Comparison of ENCODE assay signal across 15 cellular contexts in the genomic region with DNA sequence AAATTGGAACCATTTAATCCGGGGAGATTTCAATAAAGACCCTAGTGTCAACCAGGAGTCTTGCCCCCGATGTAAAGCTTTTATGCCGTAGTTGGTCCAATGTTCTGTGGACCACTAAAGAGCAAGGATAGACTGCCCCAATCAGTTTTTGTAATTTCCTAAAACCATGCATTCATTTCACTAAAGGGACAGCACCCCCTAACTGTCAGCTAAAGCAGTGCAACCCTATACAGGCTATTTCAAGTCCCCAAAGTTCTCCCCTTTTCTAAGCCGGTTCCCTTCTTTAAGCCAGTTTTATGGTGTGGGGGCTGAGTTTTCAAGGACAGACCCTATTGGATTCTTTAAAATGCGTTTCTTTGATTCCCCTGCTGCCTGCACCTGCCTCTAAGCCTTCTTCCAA. TPM values are rescaled to one million over a fixed set of nuclear protein-coding genes. Genes with fewer than 3 reads are reported as not detected.
A peak's percentile ranks its signal among the peaks of the same experiment; 100 is the strongest.
DNase-seq lines count a peak whose midpoint lies in the region; ATAC-seq and TF ChIP-seq lines count a peak whose summit lies in the region.
"Had no signal": no experiment of that assay in that cellular context is flagged by ENCODE, and none has a peak within 500 bp of the region (broad histone marks: within the 10 kb centered on the region; RNA-seq: fewer than 3 reads in every experiment).

No MANE protein-coding gene starts in this region.

- ATAC-seq in omental fat pad (ENCODE audit: low FRiP score): no peak
- no peak for ATAC-seq in esophagus mucosa

- no peak overlapping the region for H3K27ac ChIP-seq in PC-9
- H3K27ac ChIP-seq: tibial artery had no signal

- no peaks in the 10 kb centered on the region for H3K4me1 ChIP-seq in PC-9 (replicated peaks; ENCODE audit: insufficient read depth)
- H3K4me1 ChIP-seq: tibial artery had no signal

- intact Hi-C loops in PC-9 (cut with micrococcal nuclease; ENCODE audit: unreplicated experiment): no loop called here

- peaks cover 18% of the 10 kb centered on the region; the same call in 1 of the 2 replicates for H3K27me3 ChIP-seq in PC-9 (ENCODE audit: insufficient read depth, low read depth)

- H3K4me3 ChIP-seq in PC-9: no peak overlapping the region
- H3K4me3 ChIP-seq in fibroblast of villous mesenchyme (ENCODE audit: low read depth, low read length): no peak overlapping the region
- H3K4me3 ChIP-seq: tibial artery had no signal

- TF ChIP-seq CTCF in AG09319 (IDR thresholded peaks at IDR 0.05; ENCODE audit: low read depth, low read length) (peak; percentile 5; the same call in 1 of the 2 replicates), GM12874 (IDR thresholded peaks at IDR 0.05; ENCODE audit: insufficient read depth, low read depth, low read length) (peak; percentile 52; the same call in 1 of the 2 replicates), PC-9 (conservative IDR thresholded peaks at IDR 0.05) (peak; percentile 33; the same call in 1 of the 2 replicates), fibroblast of villous mesenchyme (IDR thresholded peaks at IDR 0.05; ENCODE audit: insufficient read depth, low read depth, low read length) (peak; percentile 50), omental fat pad (IDR thresholded peaks at IDR 0.05) (no peak)

- no peaks in the 10 kb centered on the region for H3K36me3 ChIP-seq in PC-9 (ENCODE audit: low read depth)
- H3K36me3 ChIP-seq: tibial artery had no signal

- H4K20me1 ChIP-seq in PC-9 (ENCODE audit: insufficient read depth): no peaks in the 10 kb centered on the region

- H3K9me2 ChIP-seq in PC-9 (ENCODE audit: insufficient read depth): no peaks in the 10 kb centered on the region

- POLR2A ChIA-PET in PC-9 (lab: Charles Lee; ENCODE audit: unreplicated experiment): no interaction called here

- no peak for DNase-seq in AG09319 (ENCODE audit: extremely low read depth, low read depth)
- no peak for DNase-seq in PC-9
- DNase-seq in fibroblast of villous mesenchyme (ENCODE audit: low read depth): no peak
- no peak for DNase-seq in omental fat pad (ENCODE audit: low spot score)
- no peak for DNase-seq in activated naive CD4-positive, alpha-beta T cell (lab: John Stamatoyannopoulos, UW)
- DNase-seq in activated CD4-positive, alpha-beta T cell treated with anti-CD3 and anti-CD28 coated beads, Interleukin-2, amount 50 U/mL, for 48 hours: no peak
- DNase-seq: activated CD4-positive, alpha-beta T cell treated with anti-CD3 and anti-CD28 coated beads for 4 hours; C1 segment of cervical spinal cord; cortex of kidney; MV-4-11; NCI-H526 treated with DMSO at 0.1 percent for 48 hours; tibial artery had no signal

- CTCF ChIA-PET in PC-9 (lab: Charles Lee): no interaction called here

- H3F3A ChIP-seq in PC-9 (ENCODE audit: insufficient read depth, low read depth): no peaks in the 10 kb centered on the region

- H3K9me3 ChIP-seq in PC-9 (ENCODE audit: insufficient read depth, low read depth): no peaks in the 10 kb centered on the region
- H3K9me3 ChIP-seq: tibial artery had no signal

- no peak overlapping the region for H3K4me2 ChIP-seq in PC-9

- H3K79me2 ChIP-seq in PC-9 (ENCODE audit: low read depth): no peaks in the 10 kb centered on the region

- no peak overlapping the region for H2AFZ ChIP-seq in PC-9

- no TSS peak for BruUV-seq in PC-9 (replicated peaks; lab: Mats Ljungman, UMichigan)

RNA-seq across cellular contexts. Expression of a gene that starts 12.7 kb away (rescaled TPM):
- total RNA-seq in PC-9 (2021) (not detected in 2 replicates), fibroblast of villous mesenchyme (28.7 and 32.8 TPM in 2 replicates), omental fat pad (100 to 1,000 TPM in 1 of 4 donors, 10 to 100 TPM in 3; 29.9 to 182 (median 70.1) TPM), esophagus mucosa (19.9 TPM)
- total RNA-seq: activated naive CD4-positive, alpha-beta T cell treated with anti-CD3 and anti-CD28 coated beads for 36 hours had no signal

RNA-seq across cellular contexts. Expression of a gene that starts 57.1 kb away (rescaled TPM):
- total RNA-seq in PC-9 (2021) (not detected in 2 replicates), fibroblast of villous mesenchyme (not detected in 2 replicates), omental fat pad (under 1 TPM in 2 of 4 donors, not detected in 2; 0.48 to 0.56 TPM), esophagus mucosa (not detected)
- total RNA-seq: activated naive CD4-positive, alpha-beta T cell treated with anti-CD3 and anti-CD28 coated beads for 36 hours had no signal

Comparison
In these comparisons a context has a peak if more than half of its experiments do, and no peak if none do; other contexts are left out.
1. CTCF ChIP-seq: peak in AG09319 (single experiment), GM12874 (single experiment), PC-9 (single experiment) and fibroblast of villous mesenchyme (single experiment); none in omental fat pad (0 of 3).
2. RNA of a gene that starts 12.7 kb away (total RNA-seq): 29.9 to 182 TPM in omental fat pad, 28.7 to 32.8 TPM in fibroblast of villous mesenchyme and 19.9 TPM in esophagus mucosa (single experiment); not detected in PC-9; every median in the first group is over 10 times any median in the second.